8 cellular contexts compared by ENCODE assay signal in the genomic region with DNA sequence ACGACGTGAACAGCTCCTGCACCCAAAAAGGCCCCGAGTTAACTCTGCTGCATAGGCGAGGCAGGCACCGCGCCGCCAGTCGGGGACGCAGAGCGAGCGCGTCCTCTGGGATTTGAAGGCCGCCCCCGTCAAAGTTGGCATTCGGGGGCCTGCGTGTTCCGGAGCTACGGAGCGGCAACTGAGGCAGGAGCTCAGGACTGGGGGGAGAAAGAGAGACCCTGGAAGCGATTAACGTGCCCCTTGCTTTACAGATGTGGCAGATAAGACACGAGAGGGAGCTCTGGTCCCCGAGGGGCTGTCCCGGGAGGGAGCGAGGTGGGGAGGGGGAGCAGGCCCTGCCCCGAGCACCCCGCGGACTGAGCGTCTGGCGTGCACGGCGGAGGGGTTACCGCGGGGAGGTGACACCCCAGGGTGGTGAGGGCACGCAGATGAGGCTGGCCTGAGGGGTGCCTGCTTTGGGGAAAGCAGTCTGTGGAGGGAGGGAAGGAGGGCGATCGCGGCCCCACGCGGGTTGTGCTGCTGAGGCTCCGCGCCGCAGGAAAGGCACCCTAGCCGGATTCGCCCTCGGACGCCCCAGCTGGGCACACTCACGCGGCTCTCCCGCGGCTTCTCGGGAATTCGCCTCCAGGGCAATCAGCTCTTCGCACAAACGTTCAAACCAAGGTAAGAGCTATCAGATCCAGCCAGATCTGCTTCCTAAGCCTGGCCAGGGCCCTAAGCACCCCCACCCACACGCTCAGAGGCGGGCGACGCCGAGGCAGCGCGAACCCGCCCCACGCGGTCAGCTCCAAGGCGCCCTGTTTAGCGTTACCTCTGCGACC. TPM values are rescaled to one million over a fixed set of nuclear protein-coding genes. Genes with fewer than 3 reads are reported as not detected.
DNase-seq lines count a peak whose midpoint lies in the region; ATAC-seq, FAIRE-seq and TF ChIP-seq lines count a peak whose summit lies in the region.
"Had no signal": no experiment of that assay in that cellular context is flagged by ENCODE, and none has a peak within 500 bp of the region (broad histone marks: within the 10 kb centered on the region; RNA-seq: fewer than 3 reads in every experiment).

No MANE protein-coding gene starts in this region.

- TF ChIP-seq POLR2A in GM12892 (IDR thresholded peaks at IDR 0.05; ENCODE audit: low read depth, low read length) = no peak

- no peak for FAIRE-seq in GM12892 (lab: Jason Lieb, UNC)

- TF ChIP-seq CTCF in smooth muscle cell (IDR thresholded peaks at IDR 0.05; ENCODE audit: borderline replicate concordance, insufficient read depth, poor library complexity, severe bottlenecking) = no peak

- H2AFZ ChIP-seq in GM23248 (no peak overlapping the region), smooth muscle cell (ENCODE audit: low read depth) (peak overlapping the region; percentile 36)

- peaks cover 15% of the 10 kb centered on the region for H3K4me1 Mint-ChIP-seq in activated naive CD8-positive, alpha-beta T cell treated with anti-CD3 and anti-CD28 coated beads for 36 hours

- H3K27ac ChIP-seq in GM23248 = no peak overlapping the region
- H3K27ac ChIP-seq in iPS-20b (ENCODE audit: low read length) = no peak overlapping the region
- H3K27ac ChIP-seq in smooth muscle cell (ENCODE audit: low read depth) = no peak overlapping the region

- H3K4me3 Mint-ChIP-seq in activated naive CD8-positive, alpha-beta T cell treated with anti-CD3 and anti-CD28 coated beads for 36 hours = peak overlapping the region; percentile 60

- H3K27me3 Mint-ChIP-seq in activated naive CD8-positive, alpha-beta T cell treated with anti-CD3 and anti-CD28 coated beads for 36 hours = peaks cover 84% of the 10 kb centered on the region

- no peaks in the 10 kb centered on the region for H3K9me2 ChIP-seq in GM23248 (ENCODE audit: insufficient read depth)

- DNase-seq in GM23248 (peak; percentile 20), smooth muscle cell (lab: John Stamatoyannopoulos, UW; ENCODE audit: unreplicated experiment) (no peak), left lobe of liver (ENCODE audit: low spot score) (no peak), GM12892 (ENCODE audit: insufficient read length) (no peak), Kasumi-1 (lab: John Stamatoyannopoulos, UW) (no peak)
- DNase-seq in activated naive CD8-positive, alpha-beta T cell treated with anti-CD3 and anti-CD28 coated beads for 36 hours = peak; percentile 6
- DNase-seq: NCI-H526 treated with DMSO at 0.1 percent for 48 hours had no signal

- no peak for ATAC-seq in left lobe of liver

- H3K27ac Mint-ChIP-seq in activated naive CD8-positive, alpha-beta T cell treated with anti-CD3 and anti-CD28 coated beads for 36 hours = no peak overlapping the region

- no peaks in the 10 kb centered on the region for H3K36me3 ChIP-seq in GM23248 (ENCODE audit: low read depth)
- H3K36me3 ChIP-seq in iPS-20b (ENCODE audit: insufficient read depth, low read depth, low read length) = no peaks in the 10 kb centered on the region
- no peaks in the 10 kb centered on the region for H3K36me3 ChIP-seq in smooth muscle cell (ENCODE audit: low read depth)

- H3K79me2 ChIP-seq in GM23248 (ENCODE audit: insufficient read depth) (no peaks in the 10 kb centered on the region), smooth muscle cell (ENCODE audit: low read depth) (no peaks in the 10 kb centered on the region)

- H3K9ac ChIP-seq in GM23248 (no peak overlapping the region), iPS-20b (ENCODE audit: low read depth, low read length) (no peak overlapping the region), smooth muscle cell (ENCODE audit: low read depth) (no peak overlapping the region)

- WGBS in GM23248 (ENCODE audit: low coverage in 1 of 2, low lambda C conversion rate in 2 of 2, missing lambda C conversion rate in 2 of 2), 2 experiments = 8 to 11% methylated on average over 64 to 68 of the region's 68 CpGs
- 16% methylated on average over 63 of the region's 68 CpGs for WGBS in smooth muscle cell (ENCODE audit: low lambda C conversion rate)

- H3K4me3 ChIP-seq in GM23248 = peak overlapping the region; percentile 33
- peak overlapping the region; percentile 82 for H3K4me3 ChIP-seq in iPS-20b (ENCODE audit: low read length)
- peak overlapping the region; percentile 35 for H3K4me3 ChIP-seq in smooth muscle cell

- H3K4me2 ChIP-seq in GM23248 (ENCODE audit: unreplicated experiment) (no peak overlapping the region), smooth muscle cell (peak overlapping the region; percentile 84)

- in situ Hi-C loops in GM23248 (cut with MboI) = no loop called here

- H3F3A ChIP-seq in GM23248 (ENCODE audit: insufficient read depth) (no peaks in the 10 kb centered on the region), smooth muscle cell (ENCODE audit: low read depth) (peaks cover 8% of the 10 kb centered on the region)

- H4K20me1 ChIP-seq in GM23248 (ENCODE audit: insufficient read depth) (no peaks in the 10 kb centered on the region), smooth muscle cell (ENCODE audit: low read depth) (no peaks in the 10 kb centered on the region)

- H3K9me3 ChIP-seq in GM23248 (ENCODE audit: low read depth) (no peaks in the 10 kb centered on the region), iPS-20b (ENCODE audit: insufficient read depth, low read depth, low read length) (no peaks in the 10 kb centered on the region), smooth muscle cell (replicated peaks; ENCODE audit: low read depth) (no peaks in the 10 kb centered on the region)

- peaks cover 8% of the 10 kb centered on the region for H3K4me1 ChIP-seq in GM23248 (ENCODE audit: insufficient read depth)
- peaks cover 20% of the 10 kb centered on the region for H3K4me1 ChIP-seq in iPS-20b (ENCODE audit: insufficient read depth, low read length)
- peaks cover 24% of the 10 kb centered on the region for H3K4me1 ChIP-seq in smooth muscle cell (ENCODE audit: low read depth)

- H3K36me3 Mint-ChIP-seq in activated naive CD8-positive, alpha-beta T cell treated with anti-CD3 and anti-CD28 coated beads for 36 hours = no peaks in the 10 kb centered on the region

- H3K9me3 Mint-ChIP-seq in activated naive CD8-positive, alpha-beta T cell treated with anti-CD3 and anti-CD28 coated beads for 36 hours = no peaks in the 10 kb centered on the region

- H3K27me3 ChIP-seq in GM23248 (replicated peaks; ENCODE audit: insufficient read depth) = peaks cover 53% of the 10 kb centered on the region
- H3K27me3 ChIP-seq in iPS-20b (ENCODE audit: insufficient read depth, low read length) = peaks cover 68% of the 10 kb centered on the region
- H3K27me3 ChIP-seq in smooth muscle cell (ENCODE audit: low read depth) = no peaks in the 10 kb centered on the region

RNA-seq across cellular contexts. Expression of a gene that starts 26.5 kb away (rescaled TPM):
- 0.22 TPM in 1 of 2 replicates, not detected in the other for total RNA-seq in GM23248 (2014; rRNA removed; shearing (Covaris generic))
- polyA plus RNA-seq in GM23248 (2016; fragmentation: Nextera tagmentation; extraction: Ambion mirVana) (not detected in 2 replicates), smooth muscle cell (3.7 and 28.1 TPM in 2 replicates)
- total RNA-seq in activated naive CD8-positive, alpha-beta T cell treated with anti-CD3 and anti-CD28 coated beads for 36 hours = not detected
- total RNA-seq in smooth muscle cell (5.1 and 5.6 TPM in 2 replicates), left lobe of liver (not detected)
- polyA plus RNA-seq in GM12892 (2012; ENCODE audit: missing spikeins) = not detected

Comparison
In these comparisons a context has a peak if more than half of its experiments do, and no peak if none do; other contexts are left out.
1. DNase-seq: peak in GM23248 (single experiment) and activated naive CD8-positive, alpha-beta T cell treated with anti-CD3 and anti-CD28 coated beads for 36 hours (single experiment); none in smooth muscle cell (single experiment), left lobe of liver (single experiment), GM12892 (single experiment) and Kasumi-1 (0 of 2).
2. Peak in every context shown above with its lines, with median percentiles within 50 percentile points of each other: H3K4me3 ChIP-seq.